1 cellular context compared by ENCODE assay signal in the genomic region with DNA sequence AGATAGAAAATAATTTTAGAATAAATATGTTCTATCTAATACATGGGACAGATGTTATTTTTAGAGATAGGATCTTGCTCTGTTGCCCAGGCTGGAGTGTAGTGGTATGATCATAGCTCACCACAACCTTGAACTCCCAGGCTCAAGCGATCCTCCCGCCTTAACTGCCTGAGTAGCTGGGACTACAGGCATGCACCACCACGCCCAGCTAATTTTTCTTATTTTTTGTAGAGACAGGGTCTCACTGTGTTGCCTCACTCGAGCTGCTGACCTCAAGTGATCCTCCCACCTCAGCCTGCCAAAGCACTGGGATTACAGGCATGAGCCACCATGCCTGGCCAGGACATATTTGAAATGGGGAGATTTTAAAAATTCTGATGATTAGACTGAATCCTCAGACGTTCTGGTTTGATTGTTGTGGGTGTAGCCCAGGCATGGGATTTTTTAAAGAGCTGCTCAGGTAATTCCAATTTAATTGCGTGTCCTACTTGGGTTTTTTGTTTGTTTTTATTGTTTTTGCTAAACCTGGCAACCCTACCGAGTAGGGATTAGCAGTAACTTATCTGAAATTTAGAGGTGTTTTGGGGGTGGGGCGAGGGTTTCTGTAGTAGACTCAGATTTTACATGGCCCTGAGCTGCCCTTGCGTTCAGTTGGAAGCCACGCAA.
TF ChIP-seq lines count a peak whose summit lies in the region.

No MANE protein-coding gene starts in this region.

TF ChIP-seq in IMR-90, 13 proteins besides CTCF, POLR2A, EP300 and RAD21:
- TF ChIP-seq SMC3 (IDR thresholded peaks at IDR 0.05; ENCODE audit: low read depth, low read length) (no peak), ELK1 (IDR thresholded peaks at IDR 0.05; ENCODE audit: borderline replicate concordance, low read depth, low read length) (no peak), CHD1 (IDR thresholded peaks at IDR 0.05; ENCODE audit: low read depth, low read length) (no peak), RCOR1 (IDR thresholded peaks at IDR 0.05; ENCODE audit: insufficient replicate concordance, low read length) (no peak), MAZ (IDR thresholded peaks at IDR 0.05; ENCODE audit: borderline replicate concordance, low read depth, low read length) (no peak), BHLHE40 (IDR thresholded peaks at IDR 0.05; ENCODE audit: low read depth, low read length) (no peak), RFX5 (IDR thresholded peaks at IDR 0.05; ENCODE audit: low read depth, low read length) (no peak), MAFK (IDR thresholded peaks at IDR 0.05; ENCODE audit: low read depth, low read length) (no peak), NFE2L2 (IDR thresholded peaks at IDR 0.05; ENCODE audit: low read depth, low read length) (no peak), CEBPB (IDR thresholded peaks at IDR 0.05; ENCODE audit: low read depth, low read length) (no peak), USF2 (IDR thresholded peaks at IDR 0.05; ENCODE audit: low read depth, low read length) (no peak), MXI1 (IDR thresholded peaks at IDR 0.05; ENCODE audit: borderline replicate concordance, low read depth, low read length) (no peak), FOS (IDR thresholded peaks at IDR 0.05; ENCODE audit: low read depth, low read length) (no peak)
TF ChIP-seq in IMR-90: peak in this region for 0.
